Comparison of ENCODE assay signal across 17 cellular contexts in the genomic region with DNA sequence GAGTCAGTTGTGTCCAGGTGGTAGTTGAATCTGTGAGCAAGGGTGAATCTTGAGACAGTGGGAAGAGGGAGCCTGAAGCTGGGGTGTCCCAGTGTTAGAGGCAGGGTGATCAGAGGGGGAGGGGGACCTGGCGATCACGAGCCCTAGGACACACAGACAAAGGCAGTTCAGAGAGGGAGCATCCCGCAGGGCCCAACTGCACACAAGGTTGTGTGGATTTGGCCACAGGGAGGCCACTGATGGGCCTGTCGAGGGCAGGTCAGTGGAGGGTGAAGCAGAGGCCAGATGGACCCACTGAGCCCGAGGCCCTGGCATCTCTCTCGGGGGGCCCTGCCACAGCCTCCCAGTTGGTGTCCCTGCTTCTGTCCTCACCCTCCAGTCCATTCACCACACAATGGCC. TPM values are rescaled to one million over a fixed set of nuclear protein-coding genes. Genes with fewer than 3 reads are reported as not detected.
A peak's percentile ranks its signal among the peaks of the same experiment; 100 is the strongest.
DNase-seq lines count a peak whose midpoint lies in the region; ATAC-seq, FAIRE-seq and TF ChIP-seq lines count a peak whose summit lies in the region.
"Had no signal": no experiment of that assay in that cellular context is flagged by ENCODE, and none has a peak within 500 bp of the region (broad histone marks: within the 10 kb centered on the region; RNA-seq: fewer than 3 reads in every experiment).

No MANE protein-coding gene starts in this region.

- H3K27me3 Mint-ChIP-seq in naive thymus-derived CD4-positive, alpha-beta T cell, result peaks cover 0 to 16% (median 0%) of the 10 kb centered on the region in 5 donors
- H3K27me3 Mint-ChIP-seq in type B pancreatic cell, result no peaks in the 10 kb centered on the region

- CTCF ChIA-PET in naive thymus-derived CD4-positive, alpha-beta T cell (lab: Charles Lee), result no interaction called here

- FAIRE-seq in H54 (lab: Jason Lieb, UNC), result no peak

- no peaks in the 10 kb centered on the region for H3K36me3 Mint-ChIP-seq in naive thymus-derived CD4-positive, alpha-beta T cell
- no peaks in the 10 kb centered on the region for H3K36me3 Mint-ChIP-seq in type B pancreatic cell

- intact Hi-C loops in left ventricle myocardium inferior (cut with micrococcal nuclease), result no loop called here
- intact Hi-C loops in naive thymus-derived CD4-positive, alpha-beta T cell (cut with micrococcal nuclease), result loop anchor here in 1 of 2 donors (5.0 kb wide), 1 partner anchor 49 kb away; the partner anchor contains the start of gene SMAD6

- H3K36me3 ChIP-seq in cardiac muscle cell (no peaks in the 10 kb centered on the region), left ventricle myocardium inferior (no peaks in the 10 kb centered on the region)
- no peaks in the 10 kb centered on the region for H3K36me3 ChIP-seq in naive thymus-derived CD4-positive, alpha-beta T cell (ENCODE audit: control insufficient read depth in 2 of 3, insufficient read depth in 3 of 3, low read length in 3 of 3)

- ATAC-seq in naive thymus-derived CD4-positive, alpha-beta T cell, result no peak
- no peak for ATAC-seq in HG03135 (IDR thresholded peaks at IDR 0.05; ENCODE audit: unreplicated experiment)

- POLR2A ChIA-PET in naive thymus-derived CD4-positive, alpha-beta T cell (lab: Charles Lee), result no interaction called here

- no peak for TF ChIP-seq CTCF in cardiac muscle cell (IDR thresholded peaks at IDR 0.05; ENCODE audit: low read depth, low read length)
- no peak for TF ChIP-seq CTCF in left ventricle myocardium inferior (IDR thresholded peaks at IDR 0.05; ENCODE audit: borderline replicate concordance)
- no peak for TF ChIP-seq CTCF in VCaP (conservative IDR thresholded peaks at IDR 0.05)
- no peak for TF ChIP-seq CTCF in type B pancreatic cell (conservative IDR thresholded peaks at IDR 0.05)
- TF ChIP-seq CTCF in GM10266 (IDR thresholded peaks at IDR 0.05; ENCODE audit: control insufficient read depth, insufficient read depth, low read depth, missing control alignments), result no peak

- H3K27me3 ChIP-seq in cardiac muscle cell (no peaks in the 10 kb centered on the region), left ventricle myocardium inferior (ENCODE audit: low read depth) (no peaks in the 10 kb centered on the region)
- H3K27me3 ChIP-seq in naive thymus-derived CD4-positive, alpha-beta T cell (ENCODE audit: control insufficient read depth in 2 of 2, insufficient read depth in 2 of 2, low read length in 2 of 2), result no peaks in the 10 kb centered on the region

- peak overlapping the region in 5 of 9 donors; percentile 8 to 79 (median 57) for H3K27ac Mint-ChIP-seq in naive thymus-derived CD4-positive, alpha-beta T cell
- H3K27ac Mint-ChIP-seq in type B pancreatic cell, result peak overlapping the region; percentile 74

- H3K9me3 ChIP-seq in cardiac muscle cell (ENCODE audit: low read depth) (no peaks in the 10 kb centered on the region), left ventricle myocardium inferior (replicated peaks) (no peaks in the 10 kb centered on the region)
- no peaks in the 10 kb centered on the region for H3K9me3 ChIP-seq in naive thymus-derived CD4-positive, alpha-beta T cell (ENCODE audit: control insufficient read depth in 2 of 3, low read length in 3 of 3)

- peak overlapping the region; percentile 59 for H3K27ac ChIP-seq in cardiac muscle cell
- no peak overlapping the region for H3K27ac ChIP-seq in left ventricle myocardium inferior (replicated peaks)
- peak overlapping the region; percentile 99 for H3K27ac ChIP-seq in VCaP
- H3K27ac ChIP-seq in naive thymus-derived CD4-positive, alpha-beta T cell (ENCODE audit: low read depth, low read length), result no peak overlapping the region

- peak overlapping the region in 5 of 10 donors; percentile 5 to 56 (median 35) for H3K4me3 Mint-ChIP-seq in naive thymus-derived CD4-positive, alpha-beta T cell
- peak overlapping the region; percentile 26 for H3K4me3 Mint-ChIP-seq in type B pancreatic cell

- DNase-seq in cardiac muscle cell (ENCODE audit: low read depth in 1 of 2, low spot score in 1 of 2), result no peak
- DNase-seq in left ventricle myocardium inferior, result no peak
- no peak for DNase-seq in naive thymus-derived CD4-positive, alpha-beta T cell
- no peak for DNase-seq in type B pancreatic cell (ENCODE audit: extremely low spot score, unreplicated experiment)
- DNase-seq in GM10266 (ENCODE audit: extremely low spot score), result no peak
- DNase-seq in H54 (ENCODE audit: insufficient read length, low spot score), result no peak
- DNase-seq: Calu3, DMS53, HCEC 1CT, KG1, NCI-H1436, NCI-H2081, NCI-H748 treated with DMSO at 0.1 percent for 48 hours, RPMI8226 had no signal

- H3K4me3 ChIP-seq in cardiac muscle cell (no peak overlapping the region), left ventricle myocardium inferior (no peak overlapping the region)
- H3K4me3 ChIP-seq in naive thymus-derived CD4-positive, alpha-beta T cell (ENCODE audit: low read length), result no peak overlapping the region

- peaks cover 0 to 1% (median 0%) of the 10 kb centered on the region in 11 donors for H3K9me3 Mint-ChIP-seq in naive thymus-derived CD4-positive, alpha-beta T cell
- H3K9me3 Mint-ChIP-seq in type B pancreatic cell, result no peaks in the 10 kb centered on the region

- H3K4me1 ChIP-seq in cardiac muscle cell (ENCODE audit: low read depth), result peaks cover 54% of the 10 kb centered on the region
- peaks cover 46% of the 10 kb centered on the region for H3K4me1 ChIP-seq in left ventricle myocardium inferior
- H3K4me1 ChIP-seq in naive thymus-derived CD4-positive, alpha-beta T cell (ENCODE audit: control insufficient read depth in 2 of 2, insufficient read depth in 2 of 2, low read length in 2 of 2), result peaks cover 0 to 4% of the 10 kb centered on the region in 2 donors

- no peak for TF ChIP-seq POLR2A in H54 (IDR thresholded peaks at IDR 0.05; ENCODE audit: low read depth, low read length)

- peaks cover 0 to 18% (median 10%) of the 10 kb centered on the region in 7 donors for H3K4me1 Mint-ChIP-seq in naive thymus-derived CD4-positive, alpha-beta T cell
- H3K4me1 Mint-ChIP-seq in type B pancreatic cell (ENCODE audit: unreplicated experiment), result peaks cover 57% of the 10 kb centered on the region

RNA-seq across cellular contexts. Expression of gene SMAD6, which starts 48.6 kb away (rescaled TPM):
- 232 and 274 TPM in 2 replicates for total RNA-seq in cardiac muscle cell
- polyA plus RNA-seq in cardiac muscle cell, result 106 and 155 TPM in 2 replicates
- total RNA-seq in left ventricle myocardium inferior, result 20.3 TPM
- total RNA-seq in naive thymus-derived CD4-positive, alpha-beta T cell, result under 1 TPM; 0.27 to 0.76 (median 0.40) TPM
- not detected for polyA plus RNA-seq in naive thymus-derived CD4-positive, alpha-beta T cell
- 27.0 and 31.7 TPM in 2 replicates for total RNA-seq in type B pancreatic cell (ENCODE audit: low replicate concordance)
- polyA plus RNA-seq: CD14-positive monocyte had no signal

Comparison
In these comparisons a context has a peak if more than half of its experiments do, and no peak if none do; other contexts are left out.
1. H3K27ac ChIP-seq: peak in cardiac muscle cell (single experiment) and VCaP (single experiment); none in left ventricle myocardium inferior (single experiment) and naive thymus-derived CD4-positive, alpha-beta T cell (single experiment).
2. RNA of gene SMAD6, which starts 48.6 kb away (total RNA-seq): 232 to 274 TPM in cardiac muscle cell, 27.0 to 31.7 TPM in type B pancreatic cell and 20.3 TPM in left ventricle myocardium inferior (single experiment); 0.27 to 0.76 TPM in naive thymus-derived CD4-positive, alpha-beta T cell; every median in the first group is over 10 times any median in the second.